In the genomic region with DNA sequence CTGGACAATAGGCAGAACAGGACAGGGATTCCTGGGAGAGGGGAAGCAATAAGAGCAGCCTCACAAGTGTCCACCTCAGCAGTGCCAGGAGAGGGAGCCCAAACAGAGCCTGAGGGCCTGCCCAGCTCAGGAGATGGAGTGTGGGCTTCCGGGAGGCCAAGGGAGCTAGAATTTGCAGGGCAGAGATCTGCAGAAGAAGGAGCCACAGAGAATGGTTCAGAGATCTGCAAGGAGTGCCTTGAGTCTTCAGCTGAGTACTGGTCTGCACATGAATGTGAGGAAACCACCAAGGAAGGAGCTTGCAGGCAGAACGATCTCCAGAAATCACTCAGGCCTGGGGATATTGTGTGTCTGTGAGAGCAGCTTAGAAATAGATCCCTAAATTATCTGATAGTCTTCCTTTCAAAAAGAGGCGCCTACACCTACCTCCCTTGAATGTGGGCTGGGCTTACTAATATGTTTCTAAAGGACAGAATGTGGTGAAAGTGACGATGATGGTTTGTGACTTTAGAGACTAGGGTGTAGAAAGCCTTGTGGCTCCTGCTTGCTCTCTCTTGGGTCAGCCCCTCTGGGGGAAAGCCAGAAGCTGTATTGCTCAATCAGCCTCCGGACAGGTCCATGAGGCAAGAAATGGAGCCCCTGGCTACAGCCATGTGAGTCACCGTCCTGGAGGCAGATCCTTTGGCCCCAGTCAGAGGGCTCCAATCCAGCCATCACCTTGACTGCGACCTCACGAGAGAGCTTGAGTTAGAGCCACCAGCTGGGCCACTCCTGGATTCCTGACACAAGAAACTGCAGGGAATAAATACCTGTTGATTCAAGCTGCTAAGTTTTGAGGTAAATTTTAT, we compare ENCODE assay signal across 9 cellular contexts. TPM values are rescaled to one million over a fixed set of nuclear protein-coding genes. Genes with fewer than 3 reads are reported as not detected.
DNase-seq lines count a peak whose midpoint lies in the region; ATAC-seq and TF ChIP-seq lines count a peak whose summit lies in the region.
"Had no signal": no experiment of that assay in that cellular context is flagged by ENCODE, and none has a peak within 500 bp of the region (broad histone marks: within the 10 kb centered on the region; RNA-seq: fewer than 3 reads in every experiment).

No MANE protein-coding gene starts in this region.

- H3K9me3 Mint-ChIP-seq in T-cell = no peaks in the 10 kb centered on the region

- peaks cover 9 to 21% (median 18%) of the 10 kb centered on the region in 4 donors for H3K4me1 ChIP-seq in esophagus muscularis mucosa
- H3K4me1 ChIP-seq in neuronal stem cell (ENCODE audit: control insufficient read depth in 2 of 2, insufficient read depth in 1 of 2, low read depth in 1 of 2, low read length in 2 of 2) = peaks cover 4 to 19% of the 10 kb centered on the region in 2 donors

- H4K91ac ChIP-seq in neuronal stem cell (ENCODE audit: low read depth, low read length, poor library complexity) = no peak overlapping the region

- no peak overlapping the region for H2BK5ac ChIP-seq in neuronal stem cell (ENCODE audit: low read length)

- H2BK12ac ChIP-seq in neuronal stem cell (ENCODE audit: low read length) = no peak overlapping the region

- no peaks in the 10 kb centered on the region for H3K36me3 Mint-ChIP-seq in T-cell

- H3K4me2 ChIP-seq in neuronal stem cell (ENCODE audit: insufficient read depth, low read length, poor library complexity, severe bottlenecking) = no peak overlapping the region

- H3K4me3 Mint-ChIP-seq in T-cell = no peak overlapping the region

- H3K27me3 ChIP-seq in esophagus muscularis mucosa (no peaks in the 10 kb centered on the region), neuronal stem cell (ENCODE audit: control insufficient read depth in 3 of 3, insufficient read depth in 3 of 3, low read depth in 1 of 3, low read length in 3 of 3) (no peaks in the 10 kb centered on the region)

- H3K79me1 ChIP-seq in neuronal stem cell (ENCODE audit: low read depth, low read length) = no peaks in the 10 kb centered on the region

- no peaks in the 10 kb centered on the region for H3K36me3 ChIP-seq in esophagus muscularis mucosa
- H3K36me3 ChIP-seq in neuronal stem cell (replicated peaks in 1 of 2; ENCODE audit: control insufficient read depth in 2 of 2, insufficient read depth in 2 of 2, low read length in 2 of 2) = no peaks in the 10 kb centered on the region

- TF ChIP-seq CTCF in esophagus muscularis mucosa (IDR thresholded peaks at IDR 0.05) = peak; percentile 43 to 59 (median 57)

- 37% methylated on average over 6 of the region's 8 CpGs for WGBS in esophagus muscularis mucosa
- no CpG with 5 or more reads among the region's 8 CpGs for WGBS in neuronal stem cell (ENCODE audit: extremely low coverage in 2 of 2, insufficient read length in 2 of 2, insufficient replicate concordance in 1 of 2), 2 donors

- H3K27me3 Mint-ChIP-seq in T-cell = peaks cover 6% of the 10 kb centered on the region in 2 donors

- CTCF ChIA-PET in T-cell (lab: Charles Lee) = interaction anchor here (0.5 to 2.0 kb wide), 14 partner anchors 12 to 52 kb away, joined by 3 to 19 read pairs (median 4); no protein-coding TSS in a partner anchor

- H3K27ac ChIP-seq in esophagus muscularis mucosa (replicated peaks in 1 of 4) (peak overlapping the region; percentile 55 to 70 (median 64)), neuronal stem cell (replicated peaks; ENCODE audit: low read length) (no peak overlapping the region)
- H3K27ac ChIP-seq: HL-60 had no signal

- intact Hi-C loops in esophagus muscularis mucosa (cut with DNase I) = no loop called here

- ATAC-seq in GM18498 (IDR thresholded peaks at IDR 0.05; ENCODE audit: unreplicated experiment) (peak; percentile 72), T-cell (replicated peaks in 1 of 4) (peak in 3 of 4 experiments; percentile 58 to 76 (median 74))

- no peak overlapping the region for H3K9ac ChIP-seq in neuronal stem cell (ENCODE audit: low read depth, low read length, poor library complexity)

- H3K4me3 ChIP-seq in esophagus muscularis mucosa = no peak overlapping the region
- no peak overlapping the region for H3K4me3 ChIP-seq in neuronal stem cell (ENCODE audit: low read length in 2 of 2)

- H3K27ac Mint-ChIP-seq in T-cell = peak overlapping the region in 1 of 2 donors; percentile 28

- TF ChIP-seq EP300 in esophagus muscularis mucosa (IDR thresholded peaks at IDR 0.05) = no peak

- H3K4me1 Mint-ChIP-seq in T-cell = peaks cover 2 to 23% (median 9%) of the 10 kb centered on the region in 3 donors

- no peak for TF ChIP-seq POLR2A in esophagus muscularis mucosa (IDR thresholded peaks at IDR 0.05; ENCODE audit: low read depth)

- no peak overlapping the region for H2AK5ac ChIP-seq in neuronal stem cell (ENCODE audit: low read depth, low read length)

- H2BK15ac ChIP-seq in neuronal stem cell (ENCODE audit: low read length) = no peak overlapping the region

- H2AFZ ChIP-seq in neuronal stem cell (ENCODE audit: low read length) = peak overlapping the region; percentile 79

- no peak overlapping the region for H3K4ac ChIP-seq in neuronal stem cell (ENCODE audit: low read length)

- H4K8ac ChIP-seq in neuronal stem cell (ENCODE audit: low read depth, low read length) = no peak overlapping the region

- H2BK120ac ChIP-seq in neuronal stem cell (ENCODE audit: low read depth, low read length) = no peak overlapping the region

- H3K23ac ChIP-seq in neuronal stem cell (ENCODE audit: low read depth, low read length, poor library complexity) = no peak overlapping the region

- no peak overlapping the region for H3K18ac ChIP-seq in neuronal stem cell (ENCODE audit: low read length)

- H3K9me3 ChIP-seq in esophagus muscularis mucosa (no peaks in the 10 kb centered on the region), neuronal stem cell (replicated peaks in 1 of 2; ENCODE audit: control insufficient read depth in 2 of 2, insufficient read depth in 1 of 2, low read depth in 1 of 2, low read length in 2 of 2) (no peaks in the 10 kb centered on the region)

- H3K14ac ChIP-seq in neuronal stem cell (ENCODE audit: low read length) = no peak overlapping the region

- POLR2A ChIA-PET in T-cell (lab: Charles Lee) = interaction anchor here in 1 of 2 donors (0.5 to 0.7 kb wide), 3 partner anchors 17 to 46 kb away, joined by 3 to 5 read pairs (median 4); no protein-coding TSS in a partner anchor

- peak; percentile 84 for DNase-seq in AG20443 (ENCODE audit: low spot score)
- peak; percentile 48 for DNase-seq in HK-2 (ENCODE audit: unreplicated experiment)
- peak in 5 of 34 experiments; percentile 9 to 37 (median 24) for DNase-seq in T-cell
- peak; percentile 95 for DNase-seq in esophagus muscularis mucosa (ENCODE audit: extremely low spot score)
- no peak for DNase-seq in neuronal stem cell (ENCODE audit: low spot score)
- DNase-seq in GM19238 (ENCODE audit: insufficient read length, low spot score) = no peak
- DNase-seq in NK-92 treated with Interleukin-12 subunit alpha and Interleukin-12 subunit beta, amount 100 ng/mL, for 24 hours (lab: John Stamatoyannopoulos, UW) = no peak

RNA-seq across cellular contexts. Expression of a gene that starts 7.6 kb away (rescaled TPM):
- total RNA-seq in T-cell (100 to 1,000 TPM in 2 of 5 donors, 10 to 100 TPM in 3; 67.1 to 102 (median 88.0) TPM), esophagus muscularis mucosa (10 to 100 TPM; 55.2 to 77.0 (median 72.8) TPM)
- 19.1 TPM for polyA plus RNA-seq in neuronal stem cell (2013, experiment 1 of 2)
- 20.2 TPM for polyA plus RNA-seq in neuronal stem cell (2013, experiment 2 of 2)

Comparison
In these comparisons a context has a peak if more than half of its experiments do, and no peak if none do; other contexts are left out.
1. DNase-seq: peak in AG20443 (single experiment), HK-2 (single experiment) and esophagus muscularis mucosa (single experiment); none in neuronal stem cell (single experiment), GM19238 (single experiment) and NK-92 treated with Interleukin-12 subunit alpha and Interleukin-12 subunit beta, amount 100 ng/mL, for 24 hours (single experiment).